8 cellular contexts compared by ENCODE assay signal in the genomic region with DNA sequence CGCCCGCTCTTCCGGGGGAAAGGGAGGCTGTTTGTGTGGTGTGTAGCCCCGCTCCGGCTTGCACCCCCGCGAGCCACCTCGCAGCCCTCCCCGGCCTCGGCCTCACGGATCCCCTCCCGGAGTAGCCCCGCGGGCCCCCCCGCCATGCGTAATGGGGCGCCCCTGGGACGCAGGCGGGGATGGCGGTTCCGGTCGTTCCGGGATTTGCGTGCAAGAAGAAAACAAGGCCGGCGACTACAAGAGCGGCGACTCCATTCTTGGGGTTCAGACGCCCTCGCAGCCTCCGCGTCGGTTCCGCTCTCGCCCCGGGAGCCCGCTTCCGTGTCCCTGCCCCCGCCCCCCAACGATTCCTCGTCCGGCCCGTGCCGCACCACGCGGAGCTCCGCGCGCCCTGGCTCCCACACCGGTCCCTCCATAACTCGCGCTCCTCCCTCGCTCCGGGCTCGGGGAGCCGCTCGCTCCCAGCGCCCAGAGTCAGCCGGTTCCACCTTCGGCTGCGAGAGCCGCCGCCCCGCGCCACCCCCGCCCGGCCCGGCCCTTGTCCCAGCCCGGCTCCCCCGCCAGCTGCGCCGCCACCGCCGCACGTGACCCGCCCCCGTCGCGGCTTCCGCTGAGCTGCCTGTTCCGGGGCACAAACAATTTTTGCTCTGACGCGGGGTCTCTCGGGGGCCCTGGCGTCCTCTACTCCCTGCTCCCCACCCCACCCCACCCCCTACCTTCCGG.
DNase-seq lines count a peak whose midpoint lies in the region; ATAC-seq, FAIRE-seq and TF ChIP-seq lines count a peak whose summit lies in the region.

No MANE protein-coding gene starts in this region.

- TF ChIP-seq CTCF in HepG2 (CRISPR knock-in tag; IDR thresholded peaks at IDR 0.05) = no peak

- H3K4me3 ChIP-seq in HepG2 (replicated peaks in 1 of 3; ENCODE audit: insufficient read depth in 1 of 3, low read depth in 2 of 3, low read length in 3 of 3) = peak overlapping the region; percentile 55 to 74 (median 64); a peak in 5 of 6 replicates

- POLR2A ChIA-PET in HepG2 (lab: Yijun Ruan, JAX) = interaction anchor here (0.6 to 3.9 kb wide), 22 partner anchors 8 to 445 kb away, joined by 3 to 41 read pairs (median 6); a partner anchor contains a TSS

- H4K20me1 ChIP-seq in HepG2 (ENCODE audit: insufficient read depth, low read length) = no peaks in the 10 kb centered on the region

- DNase-seq in NCI-H2081 (lab: John Stamatoyannopoulos, UW) = peak; percentile 67 to 76
- no peak for DNase-seq in NCI-H2081 treated with DMSO at 0.1 percent for 48 hours (lab: John Stamatoyannopoulos, UW)
- DNase-seq in activated CD4-positive, CD25-positive, alpha-beta regulatory T cell (lab: John Stamatoyannopoulos, UW) = peak; percentile 60 to 70 (median 66)
- peak; percentile 27 for DNase-seq in cerebellum (ENCODE audit: low spot score)
- peak; percentile 35 for DNase-seq in HepG2 (ENCODE audit: low spot score)
- peak; percentile 77 to 79 for DNase-seq in stimulated activated CD4-positive, alpha-beta T cell treated with anti-CD3 and anti-CD28 coated beads, Interleukin-4, amount 100 ng/mL, for 4 hours
- DNase-seq in amniotic stem cell (lab: John Stamatoyannopoulos, UW) = no peak

- FAIRE-seq in HepG2 (lab: Jason Lieb, UNC) = no peak

- peak overlapping the region; percentile 80 for H3K9ac ChIP-seq in HepG2 (ENCODE audit: insufficient read depth, low read depth, low read length)

- no TSS peak for BruUV-seq in HepG2 (replicated peaks; lab: Mats Ljungman, UMichigan)

- H3K9me3 ChIP-seq in HepG2 (ENCODE audit: low read length) = no peaks in the 10 kb centered on the region

- no peak for TF ChIP-seq EP300 in HepG2 (IDR thresholded peaks at IDR 0.05; ENCODE audit: low read depth in 2 of 2, low read length in 2 of 2)
- no peak for TF ChIP-seq EP300 in HepG2 (CRISPR knock-in tag; IDR thresholded peaks at IDR 0.05; ENCODE audit: borderline replicate concordance)

- CTCF ChIA-PET in HepG2 (lab: Yijun Ruan, JAX; ENCODE audit: low intra/inter-chr PET ratio, low total read pairs) = no interaction called here

- no peaks in the 10 kb centered on the region for H3K27me3 ChIP-seq in HepG2 (ENCODE audit: control insufficient read depth in 1 of 2, insufficient read depth in 2 of 2, low read length in 2 of 2)

- H3K4me2 ChIP-seq in HepG2 (ENCODE audit: low read depth, low read length) = peak overlapping the region; percentile 89

- no peak for TF ChIP-seq RAD21 in HepG2 (CRISPR knock-in tag; IDR thresholded peaks at IDR 0.05)

- intact Hi-C loops in HepG2 (cut with micrococcal nuclease; ENCODE audit: unreplicated experiment) = loop anchor here (2.0 kb wide), 1 partner anchor 68 kb away; no protein-coding TSS in a partner anchor

- H3K79me2 ChIP-seq in HepG2 (ENCODE audit: insufficient read depth, low read length) = peaks cover 6% of the 10 kb centered on the region

- ATAC-seq in HG03521 (IDR thresholded peaks at IDR 0.05; ENCODE audit: unreplicated experiment) (peak; percentile 27), HepG2 (peak; percentile 51)

- peaks cover 40% of the 10 kb centered on the region for H3K4me1 ChIP-seq in HepG2 (ENCODE audit: insufficient read depth, low read length)

- no peak overlapping the region for H2AFZ ChIP-seq in HepG2 (ENCODE audit: low read length)

- peak overlapping the region; percentile 95 for H3K27ac ChIP-seq in HepG2 (ENCODE audit: extremely low read length, insufficient read depth, low read length)

- in situ Hi-C loops in HepG2 (cut with HindIII; ENCODE audit: extremely low pct_ligation_motif_present, low pct_unique_long_range_greater_than_20kb) = no loop called here

- H3K36me3 ChIP-seq in HepG2 (replicated peaks in 1 of 2; ENCODE audit: control insufficient read depth in 1 of 2, insufficient read depth in 2 of 2, low read length in 2 of 2) = no peaks in the 10 kb centered on the region

- WGBS in HepG2 (ENCODE audit: low lambda C conversion rate) = no CpG with 5 or more reads among the region's 86 CpGs

- TF ChIP-seq POLR2A in HepG2 (IDR thresholded peaks at IDR 0.05; ENCODE audit: insufficient read depth in 1 of 2, low read depth in 2 of 2, low read length in 2 of 2) = no peak

TF ChIP-seq in HepG2, 621 proteins besides CTCF, POLR2A, EP300 and RAD21 (continues in another document):
- TF ChIP-seq HNF4A (CRISPR knock-in tag; IDR thresholded peaks at IDR 0.05) = 0 out of 2 replicates have a peak, but pooled peaks have one; percentile 2
- TF ChIP-seq, protein P1, sequence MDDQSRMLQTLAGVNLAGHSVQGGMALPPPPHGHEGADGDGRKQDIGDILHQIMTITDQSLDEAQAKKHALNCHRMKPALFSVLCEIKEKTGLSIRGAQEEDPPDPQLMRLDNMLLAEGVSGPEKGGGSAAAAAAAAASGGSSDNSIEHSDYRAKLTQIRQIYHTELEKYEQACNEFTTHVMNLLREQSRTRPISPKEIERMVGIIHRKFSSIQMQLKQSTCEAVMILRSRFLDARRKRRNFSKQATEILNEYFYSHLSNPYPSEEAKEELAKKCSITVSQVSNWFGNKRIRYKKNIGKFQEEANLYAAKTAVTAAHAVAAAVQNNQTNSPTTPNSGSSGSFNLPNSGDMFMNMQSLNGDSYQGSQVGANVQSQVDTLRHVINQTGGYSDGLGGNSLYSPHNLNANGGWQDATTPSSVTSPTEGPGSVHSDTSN (CRISPR knock-in tag; IDR thresholded peaks at IDR 0.05; ENCODE audit: borderline replicate concordance) = no peak
- TF ChIP-seq, protein P2, sequence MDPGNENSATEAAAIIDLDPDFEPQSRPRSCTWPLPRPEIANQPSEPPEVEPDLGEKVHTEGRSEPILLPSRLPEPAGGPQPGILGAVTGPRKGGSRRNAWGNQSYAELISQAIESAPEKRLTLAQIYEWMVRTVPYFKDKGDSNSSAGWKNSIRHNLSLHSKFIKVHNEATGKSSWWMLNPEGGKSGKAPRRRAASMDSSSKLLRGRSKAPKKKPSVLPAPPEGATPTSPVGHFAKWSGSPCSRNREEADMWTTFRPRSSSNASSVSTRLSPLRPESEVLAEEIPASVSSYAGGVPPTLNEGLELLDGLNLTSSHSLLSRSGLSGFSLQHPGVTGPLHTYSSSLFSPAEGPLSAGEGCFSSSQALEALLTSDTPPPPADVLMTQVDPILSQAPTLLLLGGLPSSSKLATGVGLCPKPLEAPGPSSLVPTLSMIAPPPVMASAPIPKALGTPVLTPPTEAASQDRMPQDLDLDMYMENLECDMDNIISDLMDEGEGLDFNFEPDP (CRISPR knock-in tag; conservative IDR thresholded peaks at IDR 0.05) = no peak
- TF ChIP-seq, protein P3, sequence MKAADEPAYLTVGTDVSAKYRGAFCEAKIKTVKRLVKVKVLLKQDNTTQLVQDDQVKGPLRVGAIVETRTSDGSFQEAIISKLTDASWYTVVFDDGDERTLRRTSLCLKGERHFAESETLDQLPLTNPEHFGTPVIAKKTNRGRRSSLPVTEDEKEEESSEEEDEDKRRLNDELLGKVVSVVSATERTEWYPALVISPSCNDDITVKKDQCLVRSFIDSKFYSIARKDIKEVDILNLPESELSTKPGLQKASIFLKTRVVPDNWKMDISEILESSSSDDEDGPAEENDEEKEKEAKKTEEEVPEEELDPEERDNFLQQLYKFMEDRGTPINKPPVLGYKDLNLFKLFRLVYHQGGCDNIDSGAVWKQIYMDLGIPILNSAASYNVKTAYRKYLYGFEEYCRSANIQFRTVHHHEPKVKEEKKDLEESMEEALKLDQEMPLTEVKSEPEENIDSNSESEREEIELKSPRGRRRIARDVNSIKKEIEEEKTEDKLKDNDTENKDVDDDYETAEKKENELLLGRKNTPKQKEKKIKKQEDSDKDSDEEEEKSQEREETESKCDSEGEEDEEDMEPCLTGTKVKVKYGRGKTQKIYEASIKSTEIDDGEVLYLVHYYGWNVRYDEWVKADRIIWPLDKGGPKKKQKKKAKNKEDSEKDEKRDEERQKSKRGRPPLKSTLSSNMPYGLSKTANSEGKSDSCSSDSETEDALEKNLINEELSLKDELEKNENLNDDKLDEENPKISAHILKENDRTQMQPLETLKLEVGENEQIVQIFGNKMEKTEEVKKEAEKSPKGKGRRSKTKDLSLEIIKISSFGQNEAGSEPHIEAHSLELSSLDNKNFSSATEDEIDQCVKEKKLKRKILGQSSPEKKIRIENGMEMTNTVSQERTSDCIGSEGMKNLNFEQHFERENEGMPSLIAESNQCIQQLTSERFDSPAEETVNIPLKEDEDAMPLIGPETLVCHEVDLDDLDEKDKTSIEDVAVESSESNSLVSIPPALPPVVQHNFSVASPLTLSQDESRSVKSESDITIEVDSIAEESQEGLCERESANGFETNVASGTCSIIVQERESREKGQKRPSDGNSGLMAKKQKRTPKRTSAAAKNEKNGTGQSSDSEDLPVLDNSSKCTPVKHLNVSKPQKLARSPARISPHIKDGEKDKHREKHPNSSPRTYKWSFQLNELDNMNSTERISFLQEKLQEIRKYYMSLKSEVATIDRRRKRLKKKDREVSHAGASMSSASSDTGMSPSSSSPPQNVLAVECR (CRISPR knock-in tag; IDR thresholded peaks at IDR 0.05; ENCODE audit: borderline replicate concordance) = no peak
- no peak for TF ChIP-seq ZNF772 (CRISPR knock-in tag; IDR thresholded peaks at IDR 0.05)
- peak; percentile 87 for TF ChIP-seq RBFOX2 (IDR thresholded peaks at IDR 0.05; ENCODE audit: low read depth, low read length)
- TF ChIP-seq, protein P4, sequence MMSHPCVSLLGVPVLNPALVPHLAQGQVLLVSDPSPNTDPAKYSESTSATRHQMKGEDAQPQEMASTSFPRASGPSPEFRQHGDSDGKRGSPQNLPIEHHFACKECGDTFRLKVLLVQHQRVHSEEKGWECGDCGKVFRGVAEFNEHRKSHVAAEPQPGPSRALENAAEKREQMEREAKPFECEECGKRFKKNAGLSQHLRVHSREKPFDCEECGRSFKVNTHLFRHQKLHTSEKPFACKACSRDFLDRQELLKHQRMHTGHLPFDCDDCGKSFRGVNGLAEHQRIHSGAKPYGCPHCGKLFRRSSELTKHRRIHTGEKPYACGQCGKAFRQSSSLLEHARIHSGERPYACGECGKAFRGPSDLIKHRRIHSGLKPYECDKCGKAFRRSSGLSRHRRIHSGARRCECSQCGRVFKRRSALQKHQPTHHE (CRISPR knock-in tag; IDR thresholded peaks at IDR 0.05; ENCODE audit: borderline replicate concordance) = no peak
- TF ChIP-seq AGO2 (optimal IDR thresholded peaks at IDR 0.05; ENCODE audit: low read depth, low read length) = peak; percentile 31
- TF ChIP-seq DNMT3B (CRISPR knock-in tag; conservative IDR thresholded peaks at IDR 0.05) = no peak
- peak; percentile 62 for TF ChIP-seq HNRNPLL (IDR thresholded peaks at IDR 0.05; ENCODE audit: low read depth, low read length, poor library complexity, severe bottlenecking)

Comparison
In these comparisons a context has a peak if more than half of its experiments do, and no peak if none do; other contexts are left out.
1. DNase-seq: peak in NCI-H2081 (2 of 2), activated CD4-positive, CD25-positive, alpha-beta regulatory T cell (4 of 4), cerebellum (single experiment), HepG2 (single experiment) and stimulated activated CD4-positive, alpha-beta T cell treated with anti-CD3 and anti-CD28 coated beads, Interleukin-4, amount 100 ng/mL, for 4 hours (2 of 2); none in NCI-H2081 treated with DMSO at 0.1 percent for 48 hours (single experiment) and amniotic stem cell (single experiment).